In genomic region chr7:90119178-90119971, GRCh38 we compare ENCODE assay signal across 8 cellular contexts. TPM values are rescaled to one million over a fixed set of nuclear protein-coding genes. Genes with fewer than 3 reads are reported as not detected.
DNase-seq lines count a peak whose midpoint lies in the region; ATAC-seq, FAIRE-seq and TF ChIP-seq lines count a peak whose summit lies in the region.

No MANE protein-coding gene starts in this region.

- no peak for TF ChIP-seq POLR2A in endothelial cell of umbilical vein (IDR thresholded peaks at IDR 0.05; ENCODE audit: low read depth, low read length)

- H3K4me3 ChIP-seq in HUES48 (ENCODE audit: low read depth, low read length) (peak overlapping the region; percentile 58), endothelial cell of umbilical vein (replicated peaks in 1 of 3; ENCODE audit: insufficient read depth in 1 of 3, low read depth in 1 of 3, low read length in 3 of 3) (peak overlapping the region in 2 of 3 experiments; percentile 2 to 6)

- H3K9ac ChIP-seq in HUES48 (ENCODE audit: low read depth, low read length) (no peak overlapping the region), endothelial cell of umbilical vein (replicated peaks; ENCODE audit: extremely low read depth, insufficient read depth, low read length) (no peak overlapping the region)

- POLR2A ChIA-PET in endothelial cell of umbilical vein (lab: Charles Lee) = no interaction called here

- no peaks in the 10 kb centered on the region for H3K4me1 ChIP-seq in HUES48 (ENCODE audit: control insufficient read depth, insufficient read depth, low read length)
- H3K4me1 ChIP-seq in endothelial cell of umbilical vein (ENCODE audit: control insufficient read depth, extremely low read depth, insufficient read depth, low read length) = peaks cover 2% of the 10 kb centered on the region

- no TSS peak for BruUV-seq in endothelial cell of umbilical vein (replicated peaks; lab: Mats Ljungman, UMichigan)

- H3K27ac ChIP-seq in HUES48 (ENCODE audit: low read depth, low read length) (no peak overlapping the region), endothelial cell of umbilical vein (ENCODE audit: insufficient read depth, low read depth, low read length) (no peak overlapping the region)

- H3K27me3 ChIP-seq in HUES48 (ENCODE audit: control insufficient read depth, insufficient read depth, low read length) = peaks cover 32% of the 10 kb centered on the region
- H3K27me3 ChIP-seq in endothelial cell of umbilical vein (ENCODE audit: control insufficient read depth in 2 of 2, insufficient read depth in 2 of 2, low read length in 2 of 2) = peaks cover 13 to 15% of the 10 kb centered on the region in 2 experiments

- TF ChIP-seq CTCF in endothelial cell of umbilical vein (IDR thresholded peaks at IDR 0.05; ENCODE audit: extremely low read depth in 1 of 2, insufficient read depth in 1 of 2, low read depth in 1 of 2, low read length in 2 of 2) = no peak

- no peaks in the 10 kb centered on the region for H4K20me1 ChIP-seq in endothelial cell of umbilical vein (replicated peaks; ENCODE audit: control insufficient read depth, extremely low read depth, insufficient read depth, low read length)

- dilution Hi-C loops in endothelial cell of umbilical vein (cut with MboI; ENCODE audit: extremely low pct_ligation_motif_present, low sequenced_read_pairs) = no loop called here

- intact Hi-C loops in endothelial cell of umbilical vein (cut with micrococcal nuclease) = loop anchor here (10.0 kb wide), 2 partner anchors 1335 to 1875 kb away; no protein-coding TSS in a partner anchor

- ATAC-seq in HG02623 (IDR thresholded peaks at IDR 0.05; ENCODE audit: unreplicated experiment) (no peak), GM21381 (IDR thresholded peaks at IDR 0.05; ENCODE audit: unreplicated experiment) (no peak)

- no peaks in the 10 kb centered on the region for H3K36me3 ChIP-seq in HUES48 (ENCODE audit: control insufficient read depth, insufficient read depth, low read length)
- H3K36me3 ChIP-seq in endothelial cell of umbilical vein (ENCODE audit: control insufficient read depth in 2 of 2, extremely low read depth in 1 of 2, insufficient read depth in 2 of 2, low read length in 2 of 2) = no peaks in the 10 kb centered on the region

- peak overlapping the region; percentile 35 for H3K4me2 ChIP-seq in endothelial cell of umbilical vein (ENCODE audit: insufficient read depth, low read length)

- CTCF ChIA-PET in endothelial cell of umbilical vein (lab: Charles Lee) = interaction anchor here (2.0 kb wide), 1 partner anchor 1876 kb away, joined by 4 read pairs; no protein-coding TSS in a partner anchor

- no peak for FAIRE-seq in endothelial cell of umbilical vein (lab: Jason Lieb, UNC)

- peak overlapping the region; percentile 13 for H2AFZ ChIP-seq in endothelial cell of umbilical vein (ENCODE audit: low read depth, low read length)

- no peaks in the 10 kb centered on the region for H3K79me2 ChIP-seq in endothelial cell of umbilical vein (ENCODE audit: control insufficient read depth, insufficient read depth, low read length)

- H3K9me3 ChIP-seq in HUES48 (ENCODE audit: control insufficient read depth, insufficient read depth, low read length) = no peaks in the 10 kb centered on the region
- no peaks in the 10 kb centered on the region for H3K9me3 ChIP-seq in endothelial cell of umbilical vein (replicated peaks; ENCODE audit: control insufficient read depth, insufficient read depth, low read length)

- DNase-seq in activated CD4-positive, alpha-beta T cell treated with anti-CD3 and anti-CD28 coated beads, Interleukin-2, amount 50 U/mL, for 48 hours = peak; percentile 27 to 42
- DNase-seq in endothelial cell of umbilical vein (ENCODE audit: low read depth, low spot score) (no peak), midbrain (lab: John Stamatoyannopoulos, UW) (peak; percentile 15), cortex of kidney (lab: John Stamatoyannopoulos, UW) (no peak)
- peak; percentile 25 for DNase-seq in stimulated activated naive CD4-positive, alpha-beta T cell treated with Interleukin-2 at 50 U/mL for 16 hours (lab: John Stamatoyannopoulos, UW)

- no peaks in the 10 kb centered on the region for H3K9me1 ChIP-seq in endothelial cell of umbilical vein (replicated peaks; ENCODE audit: control insufficient read depth, extremely low read depth, insufficient read depth, low read length)

TF ChIP-seq in endothelial cell of umbilical vein, 7 proteins besides CTCF, POLR2A, EP300 and RAD21:
- TF ChIP-seq FOS (IDR thresholded peaks at IDR 0.05; ENCODE audit: borderline replicate concordance, insufficient read depth, low read length) (no peak), POLR2AphosphoS5 (IDR thresholded peaks at IDR 0.05; ENCODE audit: insufficient read depth, low read depth, low read length) (no peak)

RNA-seq across cellular contexts. Expression of gene STEAP1, which starts 34.9 kb away (rescaled TPM):
- total RNA-seq in endothelial cell of umbilical vein = 39.1 and 42.7 TPM in 2 replicates
- 23.6 and 35.0 TPM in 2 replicates for polyA plus RNA-seq in endothelial cell of umbilical vein
- 43.5 and 51.3 TPM in 2 replicates for polyA plus RNA-seq in endothelial cell of umbilical vein (2011; cell fraction: cytosol; rRNA removed)
- polyA plus RNA-seq in endothelial cell of umbilical vein (2011; cell fraction: nucleus; rRNA removed) = 31.3 and 39.7 TPM in 2 replicates
- polyA plus RNA-seq in endothelial cell of umbilical vein (2012) = 26.5 and 66.4 TPM in 2 replicates
- 14.3 and 18.1 TPM in 2 replicates for polyA minus RNA-seq in endothelial cell of umbilical vein
- not detected for polyA minus RNA-seq in endothelial cell of umbilical vein (2011; cell fraction: cytosol; rRNA and poly(A)+ RNA removed)
- polyA minus RNA-seq in endothelial cell of umbilical vein (2011; cell fraction: nucleus; rRNA and poly(A)+ RNA removed) = 12.5 and 22.5 TPM in 2 replicates

Comparison
In these comparisons a context has a peak if more than half of its experiments do, and no peak if none do; other contexts are left out.
1. DNase-seq: peak in activated CD4-positive, alpha-beta T cell treated with anti-CD3 and anti-CD28 coated beads, Interleukin-2, amount 50 U/mL, for 48 hours (2 of 2), midbrain (single experiment) and stimulated activated naive CD4-positive, alpha-beta T cell treated with Interleukin-2 at 50 U/mL for 16 hours (single experiment); none in endothelial cell of umbilical vein (single experiment) and cortex of kidney (single experiment).